In the genomic region with DNA sequence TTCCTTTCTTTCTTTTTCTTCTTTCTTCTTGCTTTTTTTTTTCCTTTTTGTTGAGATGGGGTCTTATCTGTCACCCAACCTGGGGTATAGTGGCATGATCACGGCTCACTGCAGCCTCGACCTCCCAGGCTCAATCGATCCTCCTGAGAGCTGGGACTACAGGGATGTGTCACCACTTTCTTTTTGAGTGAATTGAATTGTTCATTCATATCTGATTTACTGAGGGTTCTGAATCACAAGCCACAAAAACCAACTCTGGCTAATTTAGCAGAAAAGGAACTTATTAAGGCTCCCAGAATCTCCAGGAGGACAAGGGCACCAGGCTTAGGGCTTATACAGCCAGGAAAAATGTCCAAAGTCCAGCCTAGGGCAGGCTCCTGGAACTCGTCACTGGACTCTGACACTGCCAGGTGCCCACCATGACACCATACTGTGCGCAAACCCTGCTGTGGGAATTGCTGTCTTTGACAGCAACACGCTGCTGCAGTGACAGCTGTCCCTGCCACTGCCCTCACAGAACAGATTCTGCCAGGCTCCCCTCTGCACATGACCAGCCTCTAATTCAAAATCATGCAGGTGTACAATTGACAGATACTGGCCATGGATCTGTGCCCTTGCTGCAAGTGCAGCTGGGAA, we compare ENCODE assay signal across 8 cellular contexts. TPM values are rescaled to one million over a fixed set of nuclear protein-coding genes. Genes with fewer than 3 reads are reported as not detected.
DNase-seq lines count a peak whose midpoint lies in the region; ATAC-seq and TF ChIP-seq lines count a peak whose summit lies in the region.

No MANE protein-coding gene starts in this region.

- TF ChIP-seq CTCF in natural killer cell (IDR thresholded peaks at IDR 0.05) (no peak), glutamatergic neuron (IDR thresholded peaks at IDR 0.05; ENCODE audit: partially characterized antibody, unreplicated experiment) (no peak)

- H3K27ac Mint-ChIP-seq in natural killer cell treated with Interleukin-12 subunit alpha and Interleukin-12 subunit beta and Interleukin-15 and Interleukin-18, amount 100 ng/mL, for 72 hours, result peak overlapping the region; percentile 10 to 57
- H3K27ac Mint-ChIP-seq in natural killer cell (no peak overlapping the region), glutamatergic neuron (ENCODE audit: unreplicated experiment) (no peak overlapping the region)

- peak; percentile 90 to 93 for ATAC-seq in natural killer cell treated with Interleukin-12 subunit alpha and Interleukin-12 subunit beta and Interleukin-15 and Interleukin-18, amount 100 ng/mL, for 72 hours
- ATAC-seq in natural killer cell, result no peak
- ATAC-seq in HG03097 (IDR thresholded peaks at IDR 0.05; ENCODE audit: low FRiP score, unreplicated experiment), result peak; percentile 50

- peaks cover 12 to 16% of the 10 kb centered on the region in 2 donors for H3K4me1 Mint-ChIP-seq in natural killer cell treated with Interleukin-12 subunit alpha and Interleukin-12 subunit beta and Interleukin-15 and Interleukin-18, amount 100 ng/mL, for 72 hours (ENCODE audit: low read depth in 2 of 2)
- peaks cover 0 to 5% of the 10 kb centered on the region in 2 donors for H3K4me1 Mint-ChIP-seq in natural killer cell
- H3K4me1 Mint-ChIP-seq in glutamatergic neuron (ENCODE audit: low read depth, unreplicated experiment), result peaks cover 8% of the 10 kb centered on the region

- DNase-seq in natural killer cell treated with Interleukin-12 subunit alpha and Interleukin-12 subunit beta and Interleukin-15 and Interleukin-18, amount 100 ng/mL, for 72 hours (ENCODE audit: low spot score), result no peak
- DNase-seq in natural killer cell (no peak), kidney glomerular epithelial cell (lab: John Stamatoyannopoulos, UW) (no peak), D341Med (ENCODE audit: low spot score) (no peak), glutamatergic neuron (no peak)
- peak in 2 of 3 experiments; percentile 20 to 21 for DNase-seq in activated CD8-positive, alpha-beta memory T cell treated with anti-CD3 and anti-CD28 coated beads for 48 hours (ENCODE audit: low read depth in 2 of 3, low spot score in 2 of 3)
- peak; percentile 9 to 24 (median 21) for DNase-seq in stimulated activated CD4-positive, alpha-beta T cell treated with anti-CD3 and anti-CD28 coated beads, TNF-alpha, amount 100 ng/mL, for 48 hours (ENCODE audit: low read depth in 3 of 3)

- H3K27me3 Mint-ChIP-seq in natural killer cell treated with Interleukin-12 subunit alpha and Interleukin-12 subunit beta and Interleukin-15 and Interleukin-18, amount 100 ng/mL, for 72 hours, result peaks cover 25 to 41% of the 10 kb centered on the region in 2 donors
- H3K27me3 Mint-ChIP-seq in natural killer cell (ENCODE audit: low read depth in 2 of 2), result peaks cover 5 to 23% of the 10 kb centered on the region in 2 donors
- H3K27me3 Mint-ChIP-seq in glutamatergic neuron (ENCODE audit: unreplicated experiment), result peaks cover 2% of the 10 kb centered on the region

- no peaks in the 10 kb centered on the region for H3K9me3 Mint-ChIP-seq in natural killer cell treated with Interleukin-12 subunit alpha and Interleukin-12 subunit beta and Interleukin-15 and Interleukin-18, amount 100 ng/mL, for 72 hours
- H3K9me3 Mint-ChIP-seq in natural killer cell, result no peaks in the 10 kb centered on the region
- no peaks in the 10 kb centered on the region for H3K9me3 Mint-ChIP-seq in glutamatergic neuron (ENCODE audit: unreplicated experiment)

- H3K4me3 Mint-ChIP-seq in natural killer cell treated with Interleukin-12 subunit alpha and Interleukin-12 subunit beta and Interleukin-15 and Interleukin-18, amount 100 ng/mL, for 72 hours, result peak overlapping the region; percentile 83
- H3K4me3 Mint-ChIP-seq in natural killer cell (no peak overlapping the region), glutamatergic neuron (ENCODE audit: unreplicated experiment) (no peak overlapping the region)

- intact Hi-C loops in natural killer cell (cut with micrococcal nuclease), result no loop called here

- H3K36me3 Mint-ChIP-seq in natural killer cell treated with Interleukin-12 subunit alpha and Interleukin-12 subunit beta and Interleukin-15 and Interleukin-18, amount 100 ng/mL, for 72 hours, result no peaks in the 10 kb centered on the region
- H3K36me3 Mint-ChIP-seq in natural killer cell (no peaks in the 10 kb centered on the region), glutamatergic neuron (ENCODE audit: unreplicated experiment) (no peaks in the 10 kb centered on the region)

RNA-seq across cellular contexts. Expression of a gene that starts 42.9 kb away (rescaled TPM):
- total RNA-seq in natural killer cell treated with Interleukin-12 subunit alpha and Interleukin-12 subunit beta and Interleukin-15 and Interleukin-18, amount 100 ng/mL, for 72 hours, result 1 to 10 TPM; 1.0 to 1.1 TPM
- total RNA-seq in natural killer cell, result 1 to 10 TPM; 1.7 to 3.2 (median 2.4) TPM
- 0.91 TPM for total RNA-seq in glutamatergic neuron (ENCODE audit: unreplicated experiment)

Comparison
In these comparisons a context has a peak if more than half of its experiments do, and no peak if none do; other contexts are left out.
1. ATAC-seq: peak in natural killer cell treated with Interleukin-12 subunit alpha and Interleukin-12 subunit beta and Interleukin-15 and Interleukin-18, amount 100 ng/mL, for 72 hours (2 of 2) and HG03097 (single experiment); none in natural killer cell (0 of 3).
2. H3K27ac Mint-ChIP-seq: peak in natural killer cell treated with Interleukin-12 subunit alpha and Interleukin-12 subunit beta and Interleukin-15 and Interleukin-18, amount 100 ng/mL, for 72 hours (2 of 2); none in natural killer cell (0 of 2) and glutamatergic neuron (single experiment).
3. DNase-seq: peak in activated CD8-positive, alpha-beta memory T cell treated with anti-CD3 and anti-CD28 coated beads for 48 hours (2 of 3) and stimulated activated CD4-positive, alpha-beta T cell treated with anti-CD3 and anti-CD28 coated beads, TNF-alpha, amount 100 ng/mL, for 48 hours (3 of 3); none in natural killer cell treated with Interleukin-12 subunit alpha and Interleukin-12 subunit beta and Interleukin-15 and Interleukin-18, amount 100 ng/mL, for 72 hours (single experiment), natural killer cell (single experiment), kidney glomerular epithelial cell (single experiment), D341Med (single experiment) and glutamatergic neuron (single experiment).